10 cellular contexts compared by ENCODE assay signal in genomic region chr17:69430488-69430887, GRCh38. TPM values are rescaled to one million over a fixed set of nuclear protein-coding genes. Genes with fewer than 3 reads are reported as not detected.
A peak's percentile ranks its signal among the peaks of the same experiment; 100 is the strongest.
DNase-seq lines count a peak whose midpoint lies in the region; ATAC-seq, FAIRE-seq and TF ChIP-seq lines count a peak whose summit lies in the region.
"Had no signal": no experiment of that assay in that cellular context is flagged by ENCODE, and none has a peak within 500 bp of the region (broad histone marks: within the 10 kb centered on the region; RNA-seq: fewer than 3 reads in every experiment).

No MANE protein-coding gene starts in this region.

- H3K27me3 Mint-ChIP-seq in activated T-cell treated with anti-CD3 and anti-CD28 coated beads, Interleukin-2, amount 50 U/mL, for 24 hours: no peaks in the 10 kb centered on the region

- ATAC-seq in HG03565 (IDR thresholded peaks at IDR 0.05; ENCODE audit: unreplicated experiment) (peak; percentile 57), aorta (ENCODE audit: low FRiP score) (no peak)

- intact Hi-C loops in aorta (cut with DNase I): no loop called here

- peaks cover 52% of the 10 kb centered on the region for H3K4me1 Mint-ChIP-seq in activated T-cell treated with anti-CD3 and anti-CD28 coated beads, Interleukin-2, amount 50 U/mL, for 24 hours (ENCODE audit: low read depth)

- no peaks in the 10 kb centered on the region for H3K9me3 ChIP-seq in small intestine (ENCODE audit: control insufficient read depth, low read depth)
- H3K9me3 ChIP-seq in aorta (ENCODE audit: control insufficient read depth, low read length): no peaks in the 10 kb centered on the region

- H3K36me3 Mint-ChIP-seq in activated T-cell treated with anti-CD3 and anti-CD28 coated beads, Interleukin-2, amount 50 U/mL, for 24 hours (ENCODE audit: low read depth): no peaks in the 10 kb centered on the region

- H3K27ac Mint-ChIP-seq in activated T-cell treated with anti-CD3 and anti-CD28 coated beads, Interleukin-2, amount 50 U/mL, for 24 hours: peak overlapping the region; percentile 48

- H3K27ac ChIP-seq in small intestine (ENCODE audit: low read depth in 1 of 2, low read length in 1 of 2) (peak overlapping the region; percentile 58 to 76), aorta (ENCODE audit: low read depth in 1 of 2, low read length in 2 of 2) (no peak overlapping the region)

- FAIRE-seq in small intestine (lab: Jason Lieb, UNC): no peak

- WGBS in small intestine, 3 donors: 13 to 41% (median 35%) methylated on average over 4 of the region's 4 CpGs
- WGBS in aorta, 2 donors: 57 to 63% methylated on average over 4 of the region's 4 CpGs

- H3K4me3 ChIP-seq in choroid plexus epithelial cell (ENCODE audit: low read depth, low read length): no peak overlapping the region
- H3K4me3 ChIP-seq in small intestine (ENCODE audit: low read depth in 1 of 2, low read length in 2 of 2): no peak overlapping the region
- H3K4me3 ChIP-seq in aorta (ENCODE audit: low read length in 2 of 2): no peak overlapping the region

- TF ChIP-seq CTCF in choroid plexus epithelial cell (conservative IDR thresholded peaks at IDR 0.05; ENCODE audit: low read depth, low read length): no peak

- H3K4me3 Mint-ChIP-seq in activated T-cell treated with anti-CD3 and anti-CD28 coated beads, Interleukin-2, amount 50 U/mL, for 24 hours: no peak overlapping the region
- H3K4me3 Mint-ChIP-seq: neural crest cell had no signal

- no peaks in the 10 kb centered on the region for H3K36me3 ChIP-seq in small intestine (ENCODE audit: control insufficient read depth in 2 of 2, insufficient read depth in 2 of 2, low read length in 2 of 2)
- no peaks in the 10 kb centered on the region for H3K36me3 ChIP-seq in aorta (ENCODE audit: control insufficient read depth in 1 of 2, insufficient read depth in 2 of 2, low read length in 1 of 2)

- H3K27me3 ChIP-seq in small intestine (ENCODE audit: control insufficient read depth in 2 of 2, insufficient read depth in 2 of 2, low read length in 2 of 2) (no peaks in the 10 kb centered on the region), aorta (ENCODE audit: control insufficient read depth in 1 of 2, insufficient read depth in 2 of 2, low read length in 1 of 2) (no peaks in the 10 kb centered on the region)

- DNase-seq in activated T-cell treated with anti-CD3 and anti-CD28 coated beads, Interleukin-2, amount 50 U/mL, for 24 hours: no peak
- no peak for DNase-seq in activated T-cell treated with anti-CD3 and anti-CD28 coated beads for 4 hours
- DNase-seq in choroid plexus epithelial cell (ENCODE audit: low read depth): peak; percentile 38
- peak; percentile 56 for DNase-seq in small intestine
- no peak for DNase-seq in EL
- no peak for DNase-seq in stimulated activated CD4-positive, alpha-beta T cell treated with anti-CD3 and anti-CD28 coated beads, Interleukin-2, amount 100 ng/mL, for 24 hours
- no peak for DNase-seq in aorta
- DNase-seq: AML-193 had no signal

- peaks cover 7 to 10% of the 10 kb centered on the region in 2 donors for H3K4me1 ChIP-seq in small intestine (ENCODE audit: control insufficient read depth in 2 of 2, insufficient read depth in 1 of 2, low read depth in 1 of 2, low read length in 1 of 2)
- H3K4me1 ChIP-seq in aorta (ENCODE audit: control insufficient read depth in 1 of 2, insufficient read depth in 2 of 2, low read length in 2 of 2): no peaks in the 10 kb centered on the region

- no peaks in the 10 kb centered on the region for H3K9me3 Mint-ChIP-seq in activated T-cell treated with anti-CD3 and anti-CD28 coated beads, Interleukin-2, amount 50 U/mL, for 24 hours
- H3K9me3 Mint-ChIP-seq: neural crest cell had no signal

RNA-seq across cellular contexts. Expression of gene MAP2K6, which starts 16.0 kb away (rescaled TPM):
- polyA plus RNA-seq in small intestine: 10 to 100 TPM in 1 of 3 donors, 1 to 10 TPM in 2; 5.1 to 21.2 (median 6.5) TPM
- 1 to 10 TPM; 3.4 to 6.4 TPM for total RNA-seq in aorta
- polyA plus RNA-seq in aorta: 1 to 10 TPM in 1 of 2 donors, under 1 TPM in 1; 0.75 to 4.3 TPM

Comparison
In these comparisons a context has a peak if more than half of its experiments do, and no peak if none do; other contexts are left out.
1. DNase-seq: peak in choroid plexus epithelial cell (single experiment) and small intestine (single experiment); none in activated T-cell treated with anti-CD3 and anti-CD28 coated beads, Interleukin-2, amount 50 U/mL, for 24 hours (single experiment), activated T-cell treated with anti-CD3 and anti-CD28 coated beads for 4 hours (single experiment), EL (single experiment), stimulated activated CD4-positive, alpha-beta T cell treated with anti-CD3 and anti-CD28 coated beads, Interleukin-2, amount 100 ng/mL, for 24 hours (0 of 2) and aorta (0 of 2).
2. H3K27ac ChIP-seq: peak in small intestine (2 of 2); none in aorta (0 of 2).